Comparison of ENCODE assay signal across 2 cellular contexts in genomic region chr22:19903513-19903912, GRCh38.
TF ChIP-seq lines count a peak whose summit lies in the region.

No MANE protein-coding gene starts in this region.

TF ChIP-seq in IMR-90, 13 proteins besides CTCF, POLR2A, EP300 and RAD21:
- TF ChIP-seq MAZ (IDR thresholded peaks at IDR 0.05; ENCODE audit: borderline replicate concordance, low read depth, low read length) (no peak), ELK1 (IDR thresholded peaks at IDR 0.05; ENCODE audit: borderline replicate concordance, low read depth, low read length) (no peak), USF2 (IDR thresholded peaks at IDR 0.05; ENCODE audit: low read depth, low read length) (no peak)

TF ChIP-seq in H1, 55 proteins besides CTCF, POLR2A, EP300 and RAD21:
- TF ChIP-seq SP4 (IDR thresholded peaks at IDR 0.05; ENCODE audit: low read length) (no peak), SIRT6 (IDR thresholded peaks at IDR 0.05; ENCODE audit: low read length) (no peak), CHD1 (IDR thresholded peaks at IDR 0.05; ENCODE audit: low read depth, low read length) (no peak), RXRA (IDR thresholded peaks at IDR 0.05; ENCODE audit: insufficient read depth, low read depth, low read length) (no peak), BACH1 (IDR thresholded peaks at IDR 0.05; ENCODE audit: low read length) (no peak), ASH2L (IDR thresholded peaks at IDR 0.05; ENCODE audit: low read length) (no peak), ZNF274 (IDR thresholded peaks at IDR 0.05; ENCODE audit: borderline replicate concordance, extremely low read depth, low read length) (no peak), E2F6 (IDR thresholded peaks at IDR 0.05) (no peak), MAFK (IDR thresholded peaks at IDR 0.05; ENCODE audit: low read depth, low read length) (no peak), KDM5A (IDR thresholded peaks at IDR 0.05; ENCODE audit: low read length) (no peak), EZH2 (IDR thresholded peaks at IDR 0.05; ENCODE audit: low read depth, low read length, severe bottlenecking) (no peak), GABPA (IDR thresholded peaks at IDR 0.05; ENCODE audit: borderline replicate concordance, insufficient read depth, low read length) (no peak), POU5F1 (IDR thresholded peaks at IDR 0.05; ENCODE audit: low read depth, low read length) (no peak), TAF7 (optimal IDR thresholded peaks at IDR 0.05; ENCODE audit: borderline replicate concordance, low read depth, low read length) (no peak), SUZ12 (IDR thresholded peaks at IDR 0.05; ENCODE audit: low read length) (no peak), RNF2 (IDR thresholded peaks at IDR 0.05; ENCODE audit: borderline replicate concordance, low read depth, low read length, missing control alignments, poor library complexity, severe bottlenecking) (no peak), TCF12 (IDR thresholded peaks at IDR 0.05; ENCODE audit: low read depth, low read length) (no peak), CHD2 (IDR thresholded peaks at IDR 0.05; ENCODE audit: low read length) (no peak)
